20 cellular contexts compared by ENCODE assay signal in the genomic region with DNA sequence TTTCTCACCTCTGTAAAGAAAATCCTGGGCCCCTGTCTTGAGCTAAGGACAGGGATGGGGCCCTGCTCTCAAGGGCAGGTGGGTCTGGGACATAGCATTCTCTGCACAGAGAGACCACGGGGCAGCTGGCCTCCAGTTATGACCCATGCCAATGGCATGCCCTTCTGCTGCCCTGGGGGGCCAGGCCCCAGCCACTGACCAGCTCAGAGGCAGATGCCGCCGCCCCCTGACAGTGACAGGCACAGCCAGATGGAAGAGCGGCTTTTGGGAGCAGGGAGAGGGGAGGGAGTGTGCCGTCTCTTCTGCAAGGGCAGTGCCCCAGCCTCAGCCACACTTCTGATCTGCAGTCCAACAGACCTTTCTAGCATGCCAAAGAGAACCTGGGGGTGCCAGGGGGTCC.
DNase-seq lines count a peak whose midpoint lies in the region; ATAC-seq and TF ChIP-seq lines count a peak whose summit lies in the region.
"Had no signal": no experiment of that assay in that cellular context is flagged by ENCODE, and none has a peak within 500 bp of the region (broad histone marks: within the 10 kb centered on the region; RNA-seq: fewer than 3 reads in every experiment).

No MANE protein-coding gene starts in this region.

- no peak for TF ChIP-seq CTCF in IMR-90 (conservative IDR thresholded peaks at IDR 0.05; ENCODE audit: low read depth, low read length)
- TF ChIP-seq CTCF in brain microvascular endothelial cell (IDR thresholded peaks at IDR 0.05; ENCODE audit: low read depth, low read length, missing control alignments): no peak
- no peak for TF ChIP-seq CTCF in neural progenitor cell (IDR thresholded peaks at IDR 0.05)

- no peaks in the 10 kb centered on the region for H3K79me2 ChIP-seq in neural progenitor cell (ENCODE audit: low read depth)

- no peak overlapping the region for H3K4me3 ChIP-seq in IMR-90 (ENCODE audit: insufficient read depth, low read depth, low read length)
- no peak overlapping the region for H3K4me3 ChIP-seq in brain microvascular endothelial cell (ENCODE audit: low read depth, low read length)
- no peak overlapping the region for H3K4me3 ChIP-seq in neural progenitor cell
- H3K4me3 ChIP-seq: cardiac muscle cell had no signal

- H3K4me1 Mint-ChIP-seq in neural progenitor cell: peaks cover 24% of the 10 kb centered on the region
- H3K4me1 Mint-ChIP-seq: memory B cell had no signal

- intact Hi-C loops in IMR-90 (cut with micrococcal nuclease): loop anchor here (5.0 kb wide), 1 partner anchor 69 kb away; no protein-coding TSS in a partner anchor

- peak overlapping the region; percentile 66; the same call in 1 of the 3 replicates for H2BK15ac ChIP-seq in IMR-90 (ENCODE audit: low read depth, low read length)

- no peaks in the 10 kb centered on the region for H3F3A ChIP-seq in neural progenitor cell (ENCODE audit: low read depth)

- H2AFZ ChIP-seq in IMR-90 (replicated peaks; ENCODE audit: low read length, poor library complexity) (peak overlapping the region; percentile 59), neural progenitor cell (replicated peaks) (no peak overlapping the region)

- no peaks in the 10 kb centered on the region for H3K36me3 ChIP-seq in IMR-90 (ENCODE audit: control insufficient read depth, insufficient read depth, low read length)
- H3K36me3 ChIP-seq in brain microvascular endothelial cell (replicated peaks): no peaks in the 10 kb centered on the region
- no peaks in the 10 kb centered on the region for H3K36me3 ChIP-seq in neural progenitor cell
- H3K36me3 ChIP-seq: cardiac muscle cell had no signal

- H3K79me1 ChIP-seq in IMR-90 (ENCODE audit: low read depth in 1 of 2, low read length in 2 of 2): peaks cover 0 to 7% of the 10 kb centered on the region in 2 experiments; a peak in 1 of 4 replicates

- H3K4ac ChIP-seq in IMR-90 (ENCODE audit: low read depth, low read length): peak overlapping the region; percentile 77

- no peak for TF ChIP-seq RAD21 in IMR-90 (IDR thresholded peaks at IDR 0.05; ENCODE audit: low read length)

- no peaks in the 10 kb centered on the region for H4K20me1 ChIP-seq in IMR-90 (ENCODE audit: insufficient read depth, low read length)
- no peaks in the 10 kb centered on the region for H4K20me1 ChIP-seq in neural progenitor cell (ENCODE audit: low read depth)

- ATAC-seq in IMR-90 (ENCODE audit: low read depth): no peak
- no peak for ATAC-seq in GM21619 (IDR thresholded peaks at IDR 0.05; ENCODE audit: unreplicated experiment)
- no peak for ATAC-seq in HG02938 (IDR thresholded peaks at IDR 0.05; ENCODE audit: unreplicated experiment)
- ATAC-seq in GM18520 (IDR thresholded peaks at IDR 0.05; ENCODE audit: unreplicated experiment): no peak
- ATAC-seq: CD8-positive, alpha-beta T cell; effector memory CD8-positive, alpha-beta T cell; HepG2 had no signal

- H3K9me3 Mint-ChIP-seq in neural progenitor cell: peaks cover 5% of the 10 kb centered on the region
- H3K9me3 Mint-ChIP-seq: CD8-positive, alpha-beta T cell; effector memory CD8-positive, alpha-beta T cell; memory B cell; T-helper 1 cell treated with Interleukin-12 subunit alpha and Interleukin-12 subunit beta and Interleukin-4 antibody, amounts not matched to agents 30 μg/mL and 1 μg/mL, for 36 hours had no signal

- H4K91ac ChIP-seq in IMR-90 (ENCODE audit: insufficient read depth, low read depth, low read length): peak overlapping the region; percentile 70

- H2AK5ac ChIP-seq in IMR-90 (ENCODE audit: low read depth, low read length): peak overlapping the region; percentile 27

- CTCF ChIA-PET in IMR-90 (lab: Yijun Ruan, JAX): interaction anchor here (0.9 to 1.5 kb wide), 2 partner anchors 60 to 210 kb away, joined by 3 read pairs; no protein-coding TSS in a partner anchor

- peak overlapping the region; percentile 10 for H2BK20ac ChIP-seq in IMR-90 (ENCODE audit: low read depth, low read length)

- no peak overlapping the region for H3K23ac ChIP-seq in IMR-90 (ENCODE audit: low read depth, low read length)

- dilution Hi-C loops in IMR-90 (cut with HindIII; ENCODE audit: low sequenced_read_pairs, unreplicated experiment): no loop called here

- H3K18ac ChIP-seq in IMR-90 (ENCODE audit: low read depth, low read length): no peak overlapping the region

- peaks cover 30% of the 10 kb centered on the region for H3K9me1 ChIP-seq in IMR-90 (ENCODE audit: insufficient read depth, low read length)

- no peak overlapping the region for H4K5ac ChIP-seq in IMR-90 (ENCODE audit: low read depth, low read length)

- no peaks in the 10 kb centered on the region for H3K36me3 Mint-ChIP-seq in neural progenitor cell
- H3K36me3 Mint-ChIP-seq: CD8-positive, alpha-beta T cell; memory B cell had no signal

- peak overlapping the region; percentile 55 for H2BK120ac ChIP-seq in IMR-90 (ENCODE audit: low read depth, low read length)

- BruUV-seq in IMR-90 (replicated peaks; lab: Mats Ljungman, UMichigan): no TSS peak

- no CpG with 5 or more reads among the region's 5 CpGs for WGBS in IMR-90 (ENCODE audit: extremely low coverage in 2 of 2, insufficient read length in 1 of 2), 2 experiments

- POLR2A ChIA-PET in IMR-90 (lab: Charles Lee; ENCODE audit: unreplicated experiment): no interaction called here

- TF ChIP-seq POLR2A in IMR-90 (IDR thresholded peaks at IDR 0.05; ENCODE audit: low read depth, low read length): no peak

- H3K27ac Mint-ChIP-seq in neural progenitor cell: peak overlapping the region; percentile 14
- H3K27ac Mint-ChIP-seq: CD8-positive, alpha-beta T cell; effector memory CD8-positive, alpha-beta T cell; memory B cell; T-helper 1 cell treated with Interleukin-12 subunit alpha and Interleukin-12 subunit beta and Interleukin-4 antibody, amounts not matched to agents 30 μg/mL and 1 μg/mL, for 36 hours had no signal

- H2BK5ac ChIP-seq in IMR-90 (ENCODE audit: low read depth, low read length, poor library complexity, severe bottlenecking): no peak overlapping the region

- 0 out of 4 replicates have a peak overlapping the region, but pooled peaks have one; percentile 16 to 59 for H4K8ac ChIP-seq in IMR-90 (ENCODE audit: low read depth in 2 of 2, low read length in 2 of 2)

- H3K4me2 ChIP-seq in IMR-90 (ENCODE audit: low read depth, low read length): no peak overlapping the region
- no peak overlapping the region for H3K4me2 ChIP-seq in neural progenitor cell

- H3K56ac ChIP-seq in IMR-90 (ENCODE audit: extremely low read depth, insufficient read depth, low read length): no peak overlapping the region

- no peak overlapping the region for H2AK9ac ChIP-seq in IMR-90 (replicated peaks; ENCODE audit: low read depth, low read length, poor library complexity)

- no peak overlapping the region for H3K9ac ChIP-seq in IMR-90 (ENCODE audit: low read depth, low read length)
- H3K9ac ChIP-seq in neural progenitor cell: no peak overlapping the region

- H3K27me3 Mint-ChIP-seq in neural progenitor cell (ENCODE audit: insufficient read depth, low read depth): peaks cover 2% of the 10 kb centered on the region

- DNase-seq in A172 (ENCODE audit: low spot score): peak; percentile 82
- DNase-seq in IMR-90: no peak
- no peak for DNase-seq in brain microvascular endothelial cell
- DNase-seq in neural progenitor cell (ENCODE audit: low spot score): no peak
- DNase-seq in SHP77 treated with DMSO at 0.1 percent for 48 hours (lab: John Stamatoyannopoulos, UW): no peak
- DNase-seq: activated CD4-positive, alpha-beta T cell treated with anti-CD3 and anti-CD28 coated beads for 1 hour; activated CD8-positive, alpha-beta memory T cell treated with anti-CD3 and anti-CD28 coated beads, Interleukin-2, amount 50 U/mL, for 4 hours; activated naive CD4-positive, alpha-beta T cell treated with anti-CD3 and anti-CD28 coated beads, Interleukin-2, amount 50 U/mL, for 16 hours; CD8-positive, alpha-beta T cell; effector memory CD8-positive, alpha-beta T cell; NCI-H1048; NCI-H2107; stimulated activated CD4-positive, alpha-beta T cell treated with anti-CD3 and anti-CD28 coated beads, Interleukin-12 subunit alpha, Interleukin-12 subunit beta, amount 100 ng/mL, for 4 hours had no signal

- in situ Hi-C loops in IMR-90 (cut with MboI; ENCODE audit: low sequenced_read_pairs) (no loop called here), brain microvascular endothelial cell (cut with HindIII; ENCODE audit: low pct_ligation_motif_present, low sequenced_read_pairs) (no loop called here)

- H3K4me3 Mint-ChIP-seq in neural progenitor cell: no peak overlapping the region
- H3K4me3 Mint-ChIP-seq: CD8-positive, alpha-beta T cell; effector memory CD8-positive, alpha-beta T cell; memory B cell; T-helper 1 cell treated with Interleukin-12 subunit alpha and Interleukin-12 subunit beta and Interleukin-4 antibody, amounts not matched to agents 30 μg/mL and 1 μg/mL, for 36 hours had no signal

- peaks cover 31% of the 10 kb centered on the region for H3K4me1 ChIP-seq in IMR-90 (ENCODE audit: control insufficient read depth, insufficient read depth, low read length)
- no peaks in the 10 kb centered on the region for H3K4me1 ChIP-seq in neural progenitor cell

- H3K9me3 ChIP-seq in IMR-90 (ENCODE audit: control insufficient read depth, insufficient read depth, low read length): no peaks in the 10 kb centered on the region
- H3K9me3 ChIP-seq in neural progenitor cell (ENCODE audit: low read depth): no peaks in the 10 kb centered on the region

- H3K27ac ChIP-seq in IMR-90 (ENCODE audit: insufficient read depth, low read length): 0 out of 2 replicates have a peak overlapping the region, but pooled peaks have one; percentile 7
- H3K27ac ChIP-seq in brain microvascular endothelial cell: peak overlapping the region; percentile 99
- no peak overlapping the region for H3K27ac ChIP-seq in neural progenitor cell
- H3K27ac ChIP-seq: cardiac muscle cell had no signal

- peak overlapping the region; percentile 29 for H3K14ac ChIP-seq in IMR-90 (replicated peaks; ENCODE audit: low read depth, low read length)

- H3K27me3 ChIP-seq in IMR-90 (ENCODE audit: control insufficient read depth, insufficient read depth, low read length) (no peaks in the 10 kb centered on the region), brain microvascular endothelial cell (replicated peaks) (no peaks in the 10 kb centered on the region), neural progenitor cell (no peaks in the 10 kb centered on the region)

TF ChIP-seq in IMR-90, 13 proteins besides CTCF, POLR2A, EP300 and RAD21:
- no peak for TF ChIP-seq RFX5 (IDR thresholded peaks at IDR 0.05; ENCODE audit: low read depth, low read length)
- no peak for TF ChIP-seq MXI1 (IDR thresholded peaks at IDR 0.05; ENCODE audit: borderline replicate concordance, low read depth, low read length)
- no peak for TF ChIP-seq NFE2L2 (IDR thresholded peaks at IDR 0.05; ENCODE audit: low read depth, low read length)
- TF ChIP-seq CEBPB (IDR thresholded peaks at IDR 0.05; ENCODE audit: low read depth, low read length): no peak
